13 cellular contexts compared by ENCODE assay signal in the genomic region with DNA sequence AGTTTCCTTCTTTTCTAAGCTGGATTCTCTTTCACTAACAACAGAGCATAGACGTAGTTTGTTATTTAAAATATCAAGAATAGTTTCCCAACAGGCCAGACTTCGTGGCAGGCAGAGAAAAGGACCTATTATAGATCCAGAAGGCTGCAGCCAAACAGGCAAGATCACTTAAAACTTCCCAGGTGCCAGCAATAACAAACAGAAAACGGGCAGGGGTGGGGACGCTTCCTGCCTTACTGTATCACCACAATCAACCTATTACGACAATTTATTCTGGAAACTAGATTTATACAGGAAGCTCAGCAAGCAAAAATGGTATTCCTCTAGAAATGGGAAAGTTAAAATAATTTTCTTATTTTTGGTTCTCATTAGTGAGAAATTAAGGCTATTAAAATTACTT. TPM values are rescaled to one million over a fixed set of nuclear protein-coding genes. Genes with fewer than 3 reads are reported as not detected.
DNase-seq lines count a peak whose midpoint lies in the region; TF ChIP-seq lines count a peak whose summit lies in the region.
"Had no signal": no experiment of that assay in that cellular context is flagged by ENCODE, and none has a peak within 500 bp of the region (broad histone marks: within the 10 kb centered on the region; RNA-seq: fewer than 3 reads in every experiment).

No MANE protein-coding gene starts in this region.

- H3K4me3 Mint-ChIP-seq in CD14-positive monocyte, result no peak overlapping the region
- H3K4me3 Mint-ChIP-seq: activated CD4-positive, alpha-beta T cell treated with anti-CD3 and anti-CD28 coated beads, Interleukin-2, amount 10 ng/mL, durations not matched to agents 7 days and 5 days had no signal

- DNase-seq in MG63, result peak; percentile 85
- DNase-seq in dermis blood vessel endothelial cell, result peak; percentile 35
- DNase-seq in mucosa of gallbladder (ENCODE audit: low spot score), result peak; percentile 24
- DNase-seq in CD14-positive monocyte (ENCODE audit: low spot score), result no peak
- no peak for DNase-seq in foreskin melanocyte
- no peak for DNase-seq in posterior vena cava (ENCODE audit: low spot score)
- no peak for DNase-seq in stimulated activated CD4-positive, alpha-beta T cell treated with anti-CD3 and anti-CD28 coated beads, Interleukin-1b, Interleukin-23, amount 100 ng/mL, for 48 hours
- DNase-seq: activated CD4-positive, alpha-beta T cell treated with anti-CD3 and anti-CD28 coated beads, Interleukin-2, amount 10 ng/mL, durations not matched to agents 7 days and 5 days; activated naive CD4-positive, alpha-beta T cell treated with anti-CD3 and anti-CD28 coated beads, Interleukin-2, amount 50 U/mL, for 16 hours; AML-193 had no signal

- H3K79me2 ChIP-seq in ACC112 (ENCODE audit: control insufficient read depth, insufficient read depth, low read length, unreplicated experiment), result no peaks in the 10 kb centered on the region

- H3K27me3 Mint-ChIP-seq in CD14-positive monocyte (ENCODE audit: low read depth in 3 of 3), result peaks cover 0 to 2% (median 0%) of the 10 kb centered on the region in 3 donors
- H3K27me3 Mint-ChIP-seq: activated CD4-positive, alpha-beta T cell treated with anti-CD3 and anti-CD28 coated beads, Interleukin-2, amount 10 ng/mL, durations not matched to agents 7 days and 5 days; natural killer cell treated with Interleukin-12 subunit alpha and Interleukin-12 subunit beta and Interleukin-15 and Interleukin-18, amount 100 ng/mL, for 72 hours had no signal

- no peaks in the 10 kb centered on the region for H3K27me3 ChIP-seq in ACC112 (ENCODE audit: insufficient read depth, low read length)
- no peaks in the 10 kb centered on the region for H3K27me3 ChIP-seq in MG63

- H2AFZ ChIP-seq in ACC112 (ENCODE audit: low read length, unreplicated experiment), result no peak overlapping the region

- peaks cover 4 to 11% of the 10 kb centered on the region in 2 donors for H3K36me3 Mint-ChIP-seq in CD14-positive monocyte
- H3K36me3 Mint-ChIP-seq: natural killer cell treated with Interleukin-12 subunit alpha and Interleukin-12 subunit beta and Interleukin-15 and Interleukin-18, amount 100 ng/mL, for 72 hours had no signal

- intact Hi-C loops in CD14-positive monocyte (cut with micrococcal nuclease) (no loop called here), posterior vena cava (cut with DNase I) (no loop called here)

- no peak overlapping the region for H3K4me3 ChIP-seq in ACC112 (ENCODE audit: low read depth, low read length)
- H3K4me3 ChIP-seq in MG63, result no peak overlapping the region
- H3K4me3 ChIP-seq: SK-N-MC had no signal

- H3K36me3 ChIP-seq in ACC112 (ENCODE audit: insufficient read depth, low read length) (0 out of 2 replicates have a peak, but pooled peaks cover 3% of the 10 kb centered on the region), MG63 (peaks cover 4% of the 10 kb centered on the region)

- H3K4me1 Mint-ChIP-seq in CD14-positive monocyte, result no peaks in the 10 kb centered on the region

- peak overlapping the region; percentile 21; the same call in 1 of the 2 replicates for H3K27ac ChIP-seq in ACC112 (ENCODE audit: low read depth, low read length)
- H3K27ac ChIP-seq: SK-N-MC had no signal

- peaks cover 25% of the 10 kb centered on the region for H3K4me1 ChIP-seq in ACC112 (ENCODE audit: control insufficient read depth, insufficient read depth, low read length, unreplicated experiment)

- no peak for TF ChIP-seq CTCF in CD14-positive monocyte (IDR thresholded peaks at IDR 0.05)

- H3K9me3 ChIP-seq in MG63, result no peaks in the 10 kb centered on the region

- no peaks in the 10 kb centered on the region for H3K9me3 Mint-ChIP-seq in CD14-positive monocyte
- H3K9me3 Mint-ChIP-seq: activated CD4-positive, alpha-beta T cell treated with anti-CD3 and anti-CD28 coated beads, Interleukin-2, amount 10 ng/mL, durations not matched to agents 7 days and 5 days; natural killer cell treated with Interleukin-12 subunit alpha and Interleukin-12 subunit beta and Interleukin-15 and Interleukin-18, amount 100 ng/mL, for 72 hours had no signal

- H3K27ac Mint-ChIP-seq in CD14-positive monocyte, result peak overlapping the region in 1 of 7 donors; percentile 55
- H3K27ac Mint-ChIP-seq: activated CD4-positive, alpha-beta T cell treated with anti-CD3 and anti-CD28 coated beads, Interleukin-2, amount 10 ng/mL, durations not matched to agents 7 days and 5 days; natural killer cell treated with Interleukin-12 subunit alpha and Interleukin-12 subunit beta and Interleukin-15 and Interleukin-18, amount 100 ng/mL, for 72 hours had no signal

RNA-seq across cellular contexts. Expression of a gene that starts 22.1 kb away (rescaled TPM):
- total RNA-seq in MG63 (2014; rRNA removed; shearing (Covaris generic); ENCODE audit: low replicate concordance), result 38.5 and 111 TPM in 2 replicates
- total RNA-seq in dermis blood vessel endothelial cell (13.3 and 20.2 TPM in 2 replicates), mucosa of gallbladder (16.5 TPM), posterior vena cava (10 to 100 TPM; 16.8 to 18.2 TPM)
- 10 to 100 TPM; 16.5 to 21.2 TPM for polyA plus RNA-seq in CD14-positive monocyte

RNA-seq across cellular contexts. Expression of a gene that starts 22.2 kb away (rescaled TPM):
- total RNA-seq in MG63 (2014; rRNA removed; shearing (Covaris generic); ENCODE audit: low replicate concordance), result 20.3 and 24.7 TPM in 2 replicates
- 45.6 and 47.0 TPM in 2 replicates for total RNA-seq in dermis blood vessel endothelial cell
- 33.8 TPM for total RNA-seq in mucosa of gallbladder
- polyA plus RNA-seq in CD14-positive monocyte, result 10 to 100 TPM; 18.4 to 30.7 TPM
- 10 to 100 TPM; 35.1 to 36.7 TPM for total RNA-seq in posterior vena cava

Comparison
In these comparisons a context has a peak if more than half of its experiments do, and no peak if none do; other contexts are left out.
1. DNase-seq: peak in MG63 (single experiment), dermis blood vessel endothelial cell (single experiment) and mucosa of gallbladder (single experiment); none in CD14-positive monocyte (single experiment), foreskin melanocyte (single experiment), posterior vena cava (single experiment) and stimulated activated CD4-positive, alpha-beta T cell treated with anti-CD3 and anti-CD28 coated beads, Interleukin-1b, Interleukin-23, amount 100 ng/mL, for 48 hours (single experiment).